21 cellular contexts compared by ENCODE assay signal in the genomic region with DNA sequence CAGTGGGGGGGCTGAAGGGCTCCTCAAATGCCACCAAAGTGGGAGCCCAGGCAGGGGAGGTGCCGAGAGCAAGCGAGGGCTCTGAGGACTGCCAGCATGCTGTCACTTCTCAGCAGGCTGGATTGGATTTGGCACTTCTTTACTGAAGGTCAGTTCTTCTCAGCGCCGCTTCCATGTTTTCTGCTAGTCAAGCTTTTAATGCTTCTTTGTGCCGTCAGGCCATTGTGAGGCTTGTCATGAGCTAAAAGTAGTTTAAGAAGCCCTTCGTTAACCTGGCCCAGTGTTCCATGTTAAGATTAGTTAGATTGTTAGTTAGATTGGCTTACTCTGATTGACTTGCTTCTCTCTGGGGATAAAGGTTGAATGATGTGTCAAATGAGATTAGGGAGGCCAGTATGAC. TPM values are rescaled to one million over a fixed set of nuclear protein-coding genes. Genes with fewer than 3 reads are reported as not detected.
"Had no signal": no experiment of that assay in that cellular context is flagged by ENCODE, and none has a peak within 500 bp of the region (broad histone marks: within the 10 kb centered on the region; RNA-seq: fewer than 3 reads in every experiment).

No MANE protein-coding gene starts in this region.

- H3K4me1 ChIP-seq: adrenal gland, uterus had no signal

- H3K36me3 ChIP-seq: breast epithelium, uterus had no signal

- DNase-seq: activated CD4-positive, alpha-beta T cell treated with anti-CD3 and anti-CD28 coated beads, Interleukin-2, amount 50 U/mL, for 4 hours; activated effector memory CD4-positive, alpha-beta T cell treated with anti-CD3 and anti-CD28 coated beads, Interleukin-2, amount 50 U/mL, for 16 hours; activated naive CD4-positive, alpha-beta T cell treated with anti-CD3 and anti-CD28 coated beads, Interleukin-2, amount 50 U/mL, for 16 hours; activated T-cell treated with anti-CD3 and anti-CD28 coated beads, Interleukin-2, amount 50 U/mL, for 72 hours; adrenal gland; effector CD4-positive, alpha-beta T cell; hippocampal formation; left cardiac atrium; lower lobe of right lung; natural killer cell; stimulated activated CD4-positive, alpha-beta T cell treated with anti-CD3 and anti-CD28 coated beads, Interleukin-2, amount 100 ng/mL, for 24 hours; stimulated activated naive CD8-positive, alpha-beta T cell treated with anti-CD3 and anti-CD28 coated beads, Interleukin-15, Interleukin-2, amounts not matched to agents 100 U/mL and 50 U/mL, for 24 hours; substantia nigra; T-helper 2 cell; tibial artery; uterus; WERI-Rb-1 had no signal

- H3K27ac ChIP-seq: adrenal gland, breast epithelium, lower lobe of right lung, tibial artery, uterus, WERI-Rb-1 had no signal

- H3K4me3 ChIP-seq: adrenal gland, breast epithelium, lower lobe of right lung, tibial artery, uterus had no signal

- ATAC-seq: activated T-cell treated with anti-CD3 and anti-CD28 coated beads, Interleukin-2, amount 50 U/mL, for 72 hours; esophagus mucosa; stimulated activated naive CD8-positive, alpha-beta T cell treated with anti-CD3 and anti-CD28 coated beads, Interleukin-15, Interleukin-2, amounts not matched to agents 100 U/mL and 50 U/mL, for 24 hours had no signal

- H3K27me3 ChIP-seq: adrenal gland, breast epithelium, tibial artery, uterus had no signal

- H3K9me3 ChIP-seq: adrenal gland, breast epithelium, lower lobe of right lung, tibial artery, uterus had no signal

RNA-seq across cellular contexts. Expression of a gene that starts 47.3 kb away (rescaled TPM):
- total RNA-seq: activated CD8-positive, alpha-beta memory T cell treated with anti-CD3 and anti-CD28 coated beads for 36 hours; activated T-cell treated with anti-CD3 and anti-CD28 coated beads, Interleukin-2, amount 50 U/mL, for 72 hours; esophagus mucosa; glomerular endothelial cell; left cardiac atrium; uterus had no signal

RNA-seq across cellular contexts. Expression of a gene that starts 54.2 kb away (rescaled TPM):
- total RNA-seq: activated CD8-positive, alpha-beta memory T cell treated with anti-CD3 and anti-CD28 coated beads for 36 hours; activated T-cell treated with anti-CD3 and anti-CD28 coated beads, Interleukin-2, amount 50 U/mL, for 72 hours had no signal
